In the genomic region with DNA sequence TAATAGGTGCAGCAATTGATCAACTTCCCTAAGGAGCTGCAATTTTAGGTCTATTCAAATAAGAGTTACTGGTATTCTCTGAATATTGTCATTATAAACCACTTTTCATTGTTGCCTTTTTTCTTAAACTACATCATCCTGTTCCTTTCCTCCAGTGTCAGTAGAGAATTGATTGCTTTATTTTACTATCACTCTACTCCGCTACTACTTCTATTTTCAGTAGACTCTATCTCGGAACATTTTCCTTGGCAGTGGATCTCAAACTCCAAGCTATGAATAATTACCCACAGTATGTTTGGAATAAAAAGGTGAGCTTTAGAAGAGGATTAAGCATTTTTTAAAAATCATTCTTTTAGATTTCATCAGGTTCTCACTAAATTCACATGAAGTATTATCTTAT, we compare ENCODE assay signal across 22 cellular contexts.
"Had no signal": no experiment of that assay in that cellular context is flagged by ENCODE, and none has a peak within 500 bp of the region (broad histone marks: within the 10 kb centered on the region; RNA-seq: fewer than 3 reads in every experiment).

No MANE protein-coding gene starts in this region.

- H3K27ac Mint-ChIP-seq: activated naive CD4-positive, alpha-beta T cell treated with anti-CD3 and anti-CD28 coated beads for 36 hours; activated naive CD8-positive, alpha-beta T cell treated with anti-CD3 and anti-CD28 coated beads, Interleukin-2, amount 50 U/mL, for 24 hours; nephron progenitor cell; stimulated activated naive CD8-positive, alpha-beta T cell treated with anti-CD3 and anti-CD28 coated beads, Interleukin-15, Interleukin-2, amounts not matched to agents 100 ng/mL and 50 ng/mL, for 24 hours; T-helper 2 cell treated with Interferon-gamma antibody and Interleukin-4, amounts not matched to agents 5 μg/mL and 100 μg/mL, for 36 hours; type B pancreatic cell had no signal

- FAIRE-seq: TTC549 had no signal

- H3K4me3 Mint-ChIP-seq: activated naive CD4-positive, alpha-beta T cell treated with anti-CD3 and anti-CD28 coated beads for 36 hours; activated naive CD8-positive, alpha-beta T cell treated with anti-CD3 and anti-CD28 coated beads, Interleukin-2, amount 50 U/mL, for 24 hours; nephron progenitor cell; stimulated activated naive CD8-positive, alpha-beta T cell treated with anti-CD3 and anti-CD28 coated beads, Interleukin-15, Interleukin-2, amounts not matched to agents 100 ng/mL and 50 ng/mL, for 24 hours; T-helper 2 cell treated with Interferon-gamma antibody and Interleukin-4, amounts not matched to agents 5 μg/mL and 100 μg/mL, for 36 hours; type B pancreatic cell had no signal

- H3K27me3 Mint-ChIP-seq: activated naive CD8-positive, alpha-beta T cell treated with anti-CD3 and anti-CD28 coated beads, Interleukin-2, amount 50 U/mL, for 24 hours; stimulated activated naive CD8-positive, alpha-beta T cell treated with anti-CD3 and anti-CD28 coated beads, Interleukin-15, Interleukin-2, amounts not matched to agents 100 ng/mL and 50 ng/mL, for 24 hours; type B pancreatic cell had no signal

- H3K4me2 ChIP-seq: hepatocyte had no signal

- H3K79me2 ChIP-seq: hepatocyte had no signal

- H3K4me3 ChIP-seq: ascending aorta, cardiac muscle cell, dorsolateral prefrontal cortex, hepatocyte, lung, skin epidermis, suprapubic skin had no signal

- H3K27ac ChIP-seq: ascending aorta, cardiac muscle cell, dorsolateral prefrontal cortex, foreskin keratinocyte, suprapubic skin had no signal

- DNase-seq: activated CD4-positive, alpha-beta T cell treated with anti-CD3 and anti-CD28 coated beads, Interleukin-2, amount 50 U/mL, for 48 hours; activated naive CD4-positive, alpha-beta T cell treated with anti-CD3 and anti-CD28 coated beads for 36 hours; activated naive CD8-positive, alpha-beta T cell treated with anti-CD3 and anti-CD28 coated beads, Interleukin-2, amount 50 U/mL, for 24 hours; dorsolateral prefrontal cortex; midbrain; nephron progenitor cell; nucleus accumbens; posterior cingulate gyrus; retina; stimulated activated CD4-positive, alpha-beta T cell treated with anti-CD3 and anti-CD28 coated beads, Interleukin-15, amount 100 ng/mL, for 24 hours; stimulated activated CD4-positive, alpha-beta T cell treated with anti-CD3 and anti-CD28 coated beads, Interleukin-2, amount 100 ng/mL, for 48 hours had no signal

- H3K36me3 Mint-ChIP-seq: type B pancreatic cell had no signal

- ATAC-seq: activated naive CD8-positive, alpha-beta T cell treated with anti-CD3 and anti-CD28 coated beads, Interleukin-2, amount 50 U/mL, for 24 hours; foreskin keratinocyte had no signal

- H3K9me3 Mint-ChIP-seq: activated naive CD4-positive, alpha-beta T cell treated with anti-CD3 and anti-CD28 coated beads for 36 hours; T-helper 2 cell treated with Interferon-gamma antibody and Interleukin-4, amounts not matched to agents 5 μg/mL and 100 μg/mL, for 36 hours; type B pancreatic cell had no signal

- H3K4me1 ChIP-seq: ascending aorta, foreskin keratinocyte had no signal

- H3K4me1 Mint-ChIP-seq: activated naive CD8-positive, alpha-beta T cell treated with anti-CD3 and anti-CD28 coated beads, Interleukin-2, amount 50 U/mL, for 24 hours; nephron progenitor cell had no signal

- H3K36me3 ChIP-seq: ascending aorta, cardiac muscle cell, suprapubic skin had no signal

- H2AFZ ChIP-seq: hepatocyte had no signal

- H3K27me3 ChIP-seq: ascending aorta, cardiac muscle cell, dorsolateral prefrontal cortex, foreskin keratinocyte, hepatocyte, suprapubic skin had no signal
